ENCODE assay signal across 23 cellular contexts in genomic region chr3:177060492-177060891, GRCh38.
DNase-seq lines count a peak whose midpoint lies in the region; ATAC-seq and TF ChIP-seq lines count a peak whose summit lies in the region.
"Had no signal": no experiment of that assay in that cellular context is flagged by ENCODE, and none has a peak within 500 bp of the region (broad histone marks: within the 10 kb centered on the region; RNA-seq: fewer than 3 reads in every experiment).

No MANE protein-coding gene starts in this region.

- peaks cover 73% of the 10 kb centered on the region for H3K4me1 ChIP-seq in OCI-LY1 (ENCODE audit: insufficient read depth, low read length, severe bottlenecking)
- peaks cover 0 to 22% (median 12%) of the 10 kb centered on the region in 5 donors for H3K4me1 ChIP-seq in subcutaneous abdominal adipose tissue (ENCODE audit: control insufficient read depth in 5 of 5, insufficient read depth in 5 of 5, low read length in 5 of 5)
- H3K4me1 ChIP-seq: HAP-1, SJSA1 had no signal

- H3K4me3 ChIP-seq in OCI-LY1 (ENCODE audit: low read depth, low read length, poor library complexity, severe bottlenecking), result no peak overlapping the region
- H3K4me3 ChIP-seq in subcutaneous abdominal adipose tissue (ENCODE audit: low read depth in 1 of 5, low read length in 5 of 5), result no peak overlapping the region
- H3K4me3 ChIP-seq: BLaER1, GM23338, HAP-1, K562, Peyer's patch, SJSA1 had no signal

- ATAC-seq in GM18867 (IDR thresholded peaks at IDR 0.05; ENCODE audit: unreplicated experiment) (peak; percentile 41), HG03571 (IDR thresholded peaks at IDR 0.05; ENCODE audit: unreplicated experiment) (no peak), GM18519 (IDR thresholded peaks at IDR 0.05; ENCODE audit: low FRiP score, unreplicated experiment) (no peak)
- ATAC-seq: GM23338, HepG2, K562, T-helper 17 cell had no signal

- DNase-seq in GM10266 (ENCODE audit: extremely low spot score) (peak; percentile 19), NCI-H2227 treated with DMSO at 0.1 percent for 48 hours (lab: John Stamatoyannopoulos, UW) (no peak)
- DNase-seq: ACHN; CD4-positive, alpha-beta memory T cell; DMS153; NCI-H1694; NCI-H446 treated with DMSO at 0.1 percent for 48 hours; NCI-H526 treated with DMSO at 0.1 percent for 48 hours; NK-92 treated with Interleukin-12 subunit alpha and Interleukin-12 subunit beta, amount 100 ng/mL, for 24 hours; Peyer's patch; T-helper 17 cell had no signal

- TF ChIP-seq CTCF in GM10266 (IDR thresholded peaks at IDR 0.05; ENCODE audit: control insufficient read depth, insufficient read depth, low read depth, missing control alignments) (no peak), OCI-LY1 (IDR thresholded peaks at IDR 0.05; ENCODE audit: low read length) (no peak)

- H3K36me3 ChIP-seq in OCI-LY1 (ENCODE audit: insufficient read depth, low read length) (peaks cover 60% of the 10 kb centered on the region), subcutaneous abdominal adipose tissue (ENCODE audit: control insufficient read depth in 5 of 5, insufficient read depth in 5 of 5, low read length in 5 of 5) (peaks cover 0 to 4% (median 0%) of the 10 kb centered on the region in 5 donors)
- H3K36me3 ChIP-seq: HAP-1, Peyer's patch had no signal

- H3K9me3 ChIP-seq in OCI-LY1 (ENCODE audit: low read length) (no peaks in the 10 kb centered on the region), subcutaneous abdominal adipose tissue (ENCODE audit: control insufficient read depth in 5 of 5, low read length in 5 of 5) (no peaks in the 10 kb centered on the region)
- H3K9me3 ChIP-seq: BLaER1, HAP-1, Peyer's patch, SJSA1 had no signal

- no peaks in the 10 kb centered on the region for H4K20me1 ChIP-seq in OCI-LY1 (ENCODE audit: insufficient read depth, low read length)

- no peaks in the 10 kb centered on the region for H3K9me2 ChIP-seq in OCI-LY1 (ENCODE audit: low read depth, low read length)

- H3K4me2 ChIP-seq in OCI-LY1 (ENCODE audit: low read length), result peak overlapping the region; percentile 2; the same call in 1 of the 2 replicates
- H3K4me2 ChIP-seq: BLaER1, GM23338 had no signal

- H3K27me3 ChIP-seq in OCI-LY1 (ENCODE audit: insufficient read depth, low read length) (no peaks in the 10 kb centered on the region), subcutaneous abdominal adipose tissue (ENCODE audit: control insufficient read depth in 5 of 5, insufficient read depth in 4 of 5, low read length in 5 of 5) (no peaks in the 10 kb centered on the region)
- H3K27me3 ChIP-seq: BLaER1, Peyer's patch, SJSA1 had no signal

- H3K79me2 ChIP-seq in OCI-LY1 (ENCODE audit: insufficient read depth, low read length), result peaks cover 96% of the 10 kb centered on the region

- H3K9ac ChIP-seq in OCI-LY1 (ENCODE audit: low read length), result no peak overlapping the region
- H3K9ac ChIP-seq in subcutaneous abdominal adipose tissue (ENCODE audit: low read length in 5 of 5), result no peak overlapping the region
- H3K9ac ChIP-seq: BLaER1 had no signal

- H3K27ac ChIP-seq in OCI-LY1 (ENCODE audit: low read depth, low read length, poor library complexity, severe bottlenecking), result peak overlapping the region; percentile 28
- H3K27ac ChIP-seq in subcutaneous abdominal adipose tissue (ENCODE audit: low read depth, low read length), result peak overlapping the region; percentile 8
- H3K27ac ChIP-seq: BLaER1, HL-60, Peyer's patch, SJSA1 had no signal

- no peaks in the 10 kb centered on the region for H3F3A ChIP-seq in OCI-LY1 (ENCODE audit: insufficient read depth, low read length)

- no peak overlapping the region for H2AFZ ChIP-seq in OCI-LY1 (ENCODE audit: low read length)
- H2AFZ ChIP-seq: GM23338 had no signal
